In genomic region chr9:115213777-115214428, GRCh38 we compare ENCODE assay signal across 11 cellular contexts.
DNase-seq lines count a peak whose midpoint lies in the region; ATAC-seq, FAIRE-seq and TF ChIP-seq lines count a peak whose summit lies in the region.
"Had no signal": no experiment of that assay in that cellular context is flagged by ENCODE, and none has a peak within 500 bp of the region (broad histone marks: within the 10 kb centered on the region; RNA-seq: fewer than 3 reads in every experiment).

No MANE protein-coding gene starts in this region.

- H3K4me3 ChIP-seq in breast epithelium (no peak overlapping the region), astrocyte (ENCODE audit: insufficient read depth, low read depth, low read length) (no peak overlapping the region), aorta (ENCODE audit: low read length in 2 of 2) (no peak overlapping the region)

- H3K27ac ChIP-seq in breast epithelium (no peak overlapping the region), astrocyte (ENCODE audit: low read depth, low read length) (peak overlapping the region; percentile 63), aorta (ENCODE audit: low read depth in 1 of 2, low read length in 2 of 2) (no peak overlapping the region), substantia nigra (ENCODE audit: low read depth, low read length, poor library complexity, severe bottlenecking) (no peak overlapping the region)

- H3K4me3 Mint-ChIP-seq in MCF 10A (ENCODE audit: unreplicated experiment) (no peak overlapping the region), astrocyte (ENCODE audit: unreplicated experiment) (no peak overlapping the region)
- H3K4me3 Mint-ChIP-seq: stimulated activated naive B cell treated with anti-CD40 and anti-IgM and Interleukin-4, amounts not matched to agents 10 μg/mL and 1 μg/mL and 100 μg/mL, for 72 hours had no signal

- TF ChIP-seq POLR2A in breast epithelium (IDR thresholded peaks at IDR 0.05), result no peak

- H3K9me3 ChIP-seq in breast epithelium, result no peaks in the 10 kb centered on the region
- H3K9me3 ChIP-seq in astrocyte (ENCODE audit: insufficient read depth, low read depth, low read length), result no peaks in the 10 kb centered on the region
- no peaks in the 10 kb centered on the region for H3K9me3 ChIP-seq in aorta (ENCODE audit: control insufficient read depth, low read length)
- H3K9me3 ChIP-seq: BE2C had no signal

- no peaks in the 10 kb centered on the region for H3K9me3 Mint-ChIP-seq in MCF 10A (ENCODE audit: unreplicated experiment)
- H3K9me3 Mint-ChIP-seq in astrocyte (ENCODE audit: unreplicated experiment), result no peaks in the 10 kb centered on the region

- H3K27ac Mint-ChIP-seq in MCF 10A (ENCODE audit: low read depth, unreplicated experiment), result no peak overlapping the region
- peak overlapping the region; percentile 94 for H3K27ac Mint-ChIP-seq in astrocyte (ENCODE audit: unreplicated experiment)
- H3K27ac Mint-ChIP-seq: stimulated activated naive B cell treated with anti-CD40 and anti-IgM and Interleukin-4, amounts not matched to agents 10 μg/mL and 1 μg/mL and 100 μg/mL, for 72 hours had no signal

- H3K4me1 Mint-ChIP-seq in MCF 10A (ENCODE audit: insufficient read depth, unreplicated experiment), result peaks cover 16% of the 10 kb centered on the region
- H3K4me1 Mint-ChIP-seq in astrocyte (ENCODE audit: low read depth, unreplicated experiment), result peaks cover 53% of the 10 kb centered on the region

- H3K36me3 Mint-ChIP-seq in MCF 10A (ENCODE audit: insufficient read depth, unreplicated experiment) (no peaks in the 10 kb centered on the region), astrocyte (ENCODE audit: low read depth, unreplicated experiment) (no peaks in the 10 kb centered on the region)
- H3K36me3 Mint-ChIP-seq: stimulated activated naive B cell treated with anti-CD40 and anti-IgM and Interleukin-4, amounts not matched to agents 10 μg/mL and 1 μg/mL and 100 μg/mL, for 72 hours had no signal

- H3K27me3 ChIP-seq in breast epithelium, result no peaks in the 10 kb centered on the region
- H3K27me3 ChIP-seq in astrocyte (ENCODE audit: insufficient read depth, low read length), result no peaks in the 10 kb centered on the region
- H3K27me3 ChIP-seq in aorta (ENCODE audit: control insufficient read depth in 1 of 2, insufficient read depth in 2 of 2, low read length in 1 of 2), result peaks cover 0 to 1% of the 10 kb centered on the region in 2 donors
- H3K27me3 ChIP-seq: BE2C had no signal

- H3K4me1 ChIP-seq in breast epithelium, result no peaks in the 10 kb centered on the region
- H3K4me1 ChIP-seq in astrocyte (ENCODE audit: insufficient read depth, low read length), result peaks cover 42% of the 10 kb centered on the region
- H3K4me1 ChIP-seq in aorta (ENCODE audit: control insufficient read depth in 1 of 2, insufficient read depth in 2 of 2, low read length in 2 of 2), result peaks cover 0 to under 1% of the 10 kb centered on the region in 2 donors
- H3K4me1 ChIP-seq: BE2C had no signal

- POLR2A ChIA-PET in MCF 10A (lab: Yijun Ruan, JAX), result interaction anchor here (0.7 to 0.8 kb wide), 2 partner anchors 96 to 1474 kb away, joined by 3 read pairs; partner anchors contain the start of gene TNC

- ATAC-seq in aorta (ENCODE audit: low FRiP score), result peak; percentile 57
- ATAC-seq: stimulated activated naive B cell treated with anti-CD40 and anti-IgM and Interleukin-4, amounts not matched to agents 10 μg/mL and 1 μg/mL and 100 μg/mL, for 72 hours had no signal

- no peaks in the 10 kb centered on the region for H3K36me3 ChIP-seq in breast epithelium
- no peaks in the 10 kb centered on the region for H3K36me3 ChIP-seq in astrocyte (ENCODE audit: insufficient read depth, low read length)
- no peaks in the 10 kb centered on the region for H3K36me3 ChIP-seq in aorta (ENCODE audit: control insufficient read depth in 1 of 2, insufficient read depth in 2 of 2, low read length in 1 of 2)
- H3K36me3 ChIP-seq: BE2C had no signal

- H3K4me2 ChIP-seq in astrocyte (ENCODE audit: low read length), result peak overlapping the region; percentile 38

- no peaks in the 10 kb centered on the region for H4K20me1 ChIP-seq in astrocyte (ENCODE audit: insufficient read depth, low read length)

- no peaks in the 10 kb centered on the region for H3K79me2 ChIP-seq in astrocyte (ENCODE audit: insufficient read depth, low read length)

- intact Hi-C loops in MCF 10A (cut with micrococcal nuclease) (loop anchor here (5.0 kb wide), 1 partner anchor 197 kb away; no protein-coding TSS in a partner anchor), breast epithelium (cut with DNase I; ENCODE audit: low total_unique reads) (no loop called here), aorta (cut with DNase I) (no loop called here)

- H3K9ac ChIP-seq in astrocyte (ENCODE audit: low read length), result peak overlapping the region; percentile 63

- DNase-seq in MCF 10A (ENCODE audit: unreplicated experiment) (peak; percentile 91), breast epithelium (ENCODE audit: low spot score in 2 of 2) (no peak), astrocyte (ENCODE audit: low read depth) (peak; percentile 97), iris pigment epithelial cell (ENCODE audit: low read depth) (peak; percentile 96), aorta (no peak), NCI-H2107 (lab: John Stamatoyannopoulos, UW) (no peak), AML-193 (lab: John Stamatoyannopoulos, UW) (no peak), substantia nigra (lab: John Stamatoyannopoulos, UW) (no peak)
- DNase-seq: BE2C; nucleus accumbens; stimulated activated naive B cell treated with anti-CD40 and anti-IgM and Interleukin-4, amounts not matched to agents 10 μg/mL and 1 μg/mL and 100 μg/mL, for 72 hours had no signal

- CTCF ChIA-PET in MCF 10A (lab: Yijun Ruan, JAX), result interaction anchor here (0.8 to 1.4 kb wide), 4 partner anchors 11 to 89 kb away, joined by 3 to 5 read pairs (median 4); no protein-coding TSS in a partner anchor

- peak; percentile 69 for FAIRE-seq in astrocyte (lab: Jason Lieb, UNC)

- no peaks in the 10 kb centered on the region for H3K27me3 Mint-ChIP-seq in MCF 10A (ENCODE audit: insufficient read depth, unreplicated experiment)
- no peaks in the 10 kb centered on the region for H3K27me3 Mint-ChIP-seq in astrocyte (ENCODE audit: low read depth, unreplicated experiment)

- H2AFZ ChIP-seq in astrocyte (ENCODE audit: low read depth, low read length), result no peak overlapping the region

- WGBS in aorta, 2 donors, result 24 to 25% methylated on average over 4 of the region's 4 CpGs

- no TSS peak for BruUV-seq in MCF 10A (replicated peaks; lab: Mats Ljungman, UMichigan)

- TF ChIP-seq CTCF in MCF 10A (IDR thresholded peaks at IDR 0.05; ENCODE audit: unreplicated experiment) (no peak), breast epithelium (IDR thresholded peaks at IDR 0.05) (no peak), astrocyte (IDR thresholded peaks at IDR 0.05; ENCODE audit: insufficient read depth, low read depth, low read length) (no peak)

Comparison
In these comparisons a context has a peak if more than half of its experiments do, and no peak if none do; other contexts are left out.
1. DNase-seq: peak in MCF 10A (single experiment), astrocyte (single experiment) and iris pigment epithelial cell (single experiment); none in breast epithelium (0 of 2), aorta (0 of 2), NCI-H2107 (single experiment), AML-193 (0 of 2) and substantia nigra (0 of 49).